In the genomic region with DNA sequence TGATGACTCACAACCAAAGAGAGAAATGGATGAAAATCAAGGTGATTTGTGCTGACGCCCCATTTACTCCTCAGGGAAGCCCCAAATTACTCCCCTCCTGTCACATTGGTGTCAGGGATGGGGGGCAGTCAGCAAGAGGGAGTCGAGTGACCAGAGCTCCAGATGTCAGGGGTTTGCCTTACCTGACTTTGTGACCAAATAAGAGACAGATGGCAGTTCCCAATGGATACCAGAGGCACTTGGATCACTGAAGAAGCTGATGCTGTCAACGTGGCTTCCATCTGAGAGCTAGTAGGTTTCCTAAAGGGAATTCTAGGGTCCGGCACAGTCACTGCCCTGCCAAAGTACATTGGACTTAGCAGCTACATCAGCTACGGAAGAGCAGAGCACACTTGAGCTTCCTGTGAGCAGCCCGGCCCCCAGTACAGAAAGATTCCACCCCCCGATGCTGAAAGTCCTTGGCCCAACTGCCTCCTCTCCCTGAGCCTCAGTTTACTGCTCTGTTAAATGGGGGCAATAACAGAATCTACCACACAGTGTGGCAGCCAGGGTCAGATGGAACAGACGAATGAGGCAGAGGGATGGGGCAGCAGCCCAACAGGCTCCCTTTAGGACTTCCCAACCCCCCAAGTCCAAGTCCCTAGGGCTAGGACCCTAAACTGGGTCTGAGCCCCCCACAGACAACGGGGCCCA, we compare ENCODE assay signal across 24 cellular contexts. TPM values are rescaled to one million over a fixed set of nuclear protein-coding genes. Genes with fewer than 3 reads are reported as not detected.
"Had no signal": no experiment of that assay in that cellular context is flagged by ENCODE, and none has a peak within 500 bp of the region (broad histone marks: within the 10 kb centered on the region; RNA-seq: fewer than 3 reads in every experiment).

No MANE protein-coding gene starts in this region.

- H3K27me3 ChIP-seq: ovary, right atrium auricular region, testis had no signal

- H3K36me3 Mint-ChIP-seq: naive B cell; stimulated activated effector memory CD8-positive, alpha-beta T cell treated with anti-CD3 and anti-CD28 coated beads, Interleukin-12 subunit alpha, Interleukin-12 subunit beta, amount 100 ng/mL, for 72 hours had no signal

- H3K4me1 Mint-ChIP-seq: naive B cell; stimulated activated effector memory CD8-positive, alpha-beta T cell treated with anti-CD3 and anti-CD28 coated beads, Interleukin-12 subunit alpha, Interleukin-12 subunit beta, amount 100 ng/mL, for 72 hours had no signal

- H3K4me2 ChIP-seq: hepatocyte had no signal

- ATAC-seq: gastroesophageal sphincter; left cardiac atrium; stimulated activated effector memory CD8-positive, alpha-beta T cell treated with anti-CD3 and anti-CD28 coated beads, Interleukin-12 subunit alpha, Interleukin-12 subunit beta, amount 100 ng/mL, for 72 hours had no signal

- H3K27ac Mint-ChIP-seq: dendritic cell treated with granulocyte-macrophage colony-stimulating factor and Interleukin-4, amounts not matched to agents 40 ng/mL and 50 ng/mL, for 4 days; stimulated activated effector memory CD8-positive, alpha-beta T cell treated with anti-CD3 and anti-CD28 coated beads, Interleukin-12 subunit alpha, Interleukin-12 subunit beta, amount 100 ng/mL, for 72 hours; stimulated activated naive CD8-positive, alpha-beta T cell treated with anti-CD3 and anti-CD28 coated beads, Interleukin-15, Interleukin-2, amounts not matched to agents 100 ng/mL and 50 ng/mL, for 24 hours had no signal

- H2AFZ ChIP-seq: hepatocyte had no signal

- H3K4me3 ChIP-seq: esophagus squamous epithelium, gastroesophageal sphincter, hepatocyte, left ventricle myocardium inferior, lung, ovary, right atrium auricular region, testis, tibial nerve had no signal

- H3K27ac ChIP-seq: esophagus squamous epithelium, gastroesophageal sphincter, hepatocyte, left ventricle myocardium inferior, ovary, right atrium auricular region, testis, tibial nerve had no signal

- DNase-seq: esophagus squamous epithelium; foreskin fibroblast; kidney; left cardiac atrium; left ventricle myocardium inferior; mesenchymal stem cell; midbrain; naive B cell; ovary; stimulated activated CD4-positive, alpha-beta T cell treated with anti-CD3 and anti-CD28 coated beads, Interleukin-4, amount 100 ng/mL, for 1 hour; stimulated activated CD8-positive, alpha-beta memory T cell treated with anti-CD3 and anti-CD28 coated beads, Interleukin-4, amount 100 ng/mL, for 48 hours; testis had no signal

- H3K79me2 ChIP-seq: hepatocyte had no signal

- H3K9me3 Mint-ChIP-seq: dendritic cell treated with granulocyte-macrophage colony-stimulating factor and Interleukin-4, amounts not matched to agents 40 ng/mL and 50 ng/mL, for 4 days; stimulated activated effector memory CD8-positive, alpha-beta T cell treated with anti-CD3 and anti-CD28 coated beads, Interleukin-12 subunit alpha, Interleukin-12 subunit beta, amount 100 ng/mL, for 72 hours; stimulated activated naive CD8-positive, alpha-beta T cell treated with anti-CD3 and anti-CD28 coated beads, Interleukin-15, Interleukin-2, amounts not matched to agents 100 ng/mL and 50 ng/mL, for 24 hours had no signal

- H3K4me1 ChIP-seq: esophagus squamous epithelium, gastroesophageal sphincter, left ventricle myocardium inferior, right atrium auricular region, testis, tibial nerve had no signal

- H3K36me3 ChIP-seq: esophagus squamous epithelium, gastroesophageal sphincter, left ventricle myocardium inferior, ovary, right atrium auricular region, tibial nerve had no signal

- H3K9me3 ChIP-seq: esophagus squamous epithelium, gastroesophageal sphincter, left ventricle myocardium inferior, ovary, right atrium auricular region, testis, tibial nerve had no signal

- H3K4me3 Mint-ChIP-seq: dendritic cell treated with granulocyte-macrophage colony-stimulating factor and Interleukin-4, amounts not matched to agents 40 ng/mL and 50 ng/mL, for 4 days; naive B cell; stimulated activated effector memory CD8-positive, alpha-beta T cell treated with anti-CD3 and anti-CD28 coated beads, Interleukin-12 subunit alpha, Interleukin-12 subunit beta, amount 100 ng/mL, for 72 hours; stimulated activated naive CD8-positive, alpha-beta T cell treated with anti-CD3 and anti-CD28 coated beads, Interleukin-15, Interleukin-2, amounts not matched to agents 100 ng/mL and 50 ng/mL, for 24 hours had no signal

RNA-seq across cellular contexts. Expression of a gene that starts 23.1 kb away (rescaled TPM):
- total RNA-seq: epithelial cell of proximal tubule had no signal
- polyA plus RNA-seq: neural cell had no signal

RNA-seq across cellular contexts. Expression of a gene that starts 30.1 kb away (rescaled TPM):
- total RNA-seq: epithelial cell of proximal tubule had no signal
- polyA plus RNA-seq: neural cell had no signal

RNA-seq across cellular contexts. Expression of a gene that starts 39.7 kb away (rescaled TPM):
- total RNA-seq: epithelial cell of proximal tubule had no signal
- polyA plus RNA-seq: neural cell had no signal

RNA-seq across cellular contexts. Expression of a gene that starts 50.1 kb away (rescaled TPM):
- total RNA-seq: epithelial cell of proximal tubule, hepatocyte, left cardiac atrium, left ventricle myocardium inferior, lung, ovary, posterior vena cava, right atrium auricular region, tibial nerve, ureter had no signal
- polyA plus RNA-seq: hepatocyte had no signal
